In genomic region chr5:56881571-56881970, GRCh38 we compare ENCODE assay signal across 18 cellular contexts. TPM values are rescaled to one million over a fixed set of nuclear protein-coding genes. Genes with fewer than 3 reads are reported as not detected.
DNase-seq lines count a peak whose midpoint lies in the region; ATAC-seq, FAIRE-seq and TF ChIP-seq lines count a peak whose summit lies in the region.
"Had no signal": no experiment of that assay in that cellular context is flagged by ENCODE, and none has a peak within 500 bp of the region (broad histone marks: within the 10 kb centered on the region; RNA-seq: fewer than 3 reads in every experiment).

No MANE protein-coding gene starts in this region.

- SMC1A ChIA-PET in GM12878 (lab: Charles Lee; ENCODE audit: uncharacterized antibody, unreplicated experiment): no interaction called here

- H3K4me2 ChIP-seq in HCT116 (ENCODE audit: low read length) (no peak overlapping the region), GM12878 (ENCODE audit: control insufficient read depth, insufficient read depth) (no peak overlapping the region)
- H3K4me2 ChIP-seq: KMS-11 had no signal

- in situ Hi-C loops in GM12878 (cut with MboI): no loop called here

- no peaks in the 10 kb centered on the region for H3K9me2 ChIP-seq in HCT116 (ENCODE audit: insufficient read depth)

- CTCF ChIA-PET in HCT116 (lab: Charles Lee): no interaction called here
- CTCF ChIA-PET in GM12878 (lab: Yijun Ruan, JAX): no interaction called here

- TF ChIP-seq EP300 in GM12878 (IDR thresholded peaks at IDR 0.05; ENCODE audit: borderline replicate concordance in 1 of 2, control insufficient read depth in 1 of 2, low read depth in 2 of 2, low read length in 2 of 2): no peak

- H3K27me3 ChIP-seq in HCT116 (ENCODE audit: insufficient read depth, low read length): no peaks in the 10 kb centered on the region
- H3K27me3 ChIP-seq in GM12878 (replicated peaks in 1 of 2; ENCODE audit: control insufficient read depth in 2 of 2, insufficient read depth in 2 of 2, low read length in 1 of 2): no peaks in the 10 kb centered on the region
- H3K27me3 ChIP-seq in thyroid gland: no peaks in the 10 kb centered on the region
- H3K27me3 ChIP-seq: BE2C had no signal

- H3K27me3 Mint-ChIP-seq in activated naive CD8-positive, alpha-beta T cell treated with anti-CD3 and anti-CD28 coated beads for 36 hours: no peaks in the 10 kb centered on the region
- no peaks in the 10 kb centered on the region for H3K27me3 Mint-ChIP-seq in activated naive CD8-positive, alpha-beta T cell treated with anti-CD3 and anti-CD28 coated beads, Interleukin-2, amount 50 U/mL, for 24 hours

- no peak for DNase-seq in activated naive CD8-positive, alpha-beta T cell treated with anti-CD3 and anti-CD28 coated beads for 36 hours
- DNase-seq in activated naive CD8-positive, alpha-beta T cell treated with anti-CD3 and anti-CD28 coated beads, Interleukin-2, amount 50 U/mL, for 24 hours: no peak
- no peak for DNase-seq in HCT116 (ENCODE audit: low read depth, low spot score)
- no peak for DNase-seq in GM12878 (ENCODE audit: low read depth, low spot score)
- DNase-seq in thyroid gland: peak; percentile 74 to 78
- no peak for DNase-seq in NK-92 (lab: John Stamatoyannopoulos, UW; ENCODE audit: unreplicated experiment)
- no peak for DNase-seq in foreskin fibroblast
- DNase-seq in H4 (ENCODE audit: low spot score): no peak
- DNase-seq: BE2C, DND-41, GDM1 had no signal

- H3K4me1 ChIP-seq in HCT116 (ENCODE audit: control insufficient read depth in 1 of 2, insufficient read depth in 2 of 2, low read length in 2 of 2): no peaks in the 10 kb centered on the region
- H3K4me1 ChIP-seq in GM12878 (ENCODE audit: control insufficient read depth, insufficient read depth, low read length): no peaks in the 10 kb centered on the region
- H3K4me1 ChIP-seq in thyroid gland: peaks cover 18 to 22% of the 10 kb centered on the region in 2 donors
- H3K4me1 ChIP-seq: BE2C had no signal

- peaks cover 1% of the 10 kb centered on the region for H3K4me1 Mint-ChIP-seq in activated naive CD8-positive, alpha-beta T cell treated with anti-CD3 and anti-CD28 coated beads for 36 hours
- no peaks in the 10 kb centered on the region for H3K4me1 Mint-ChIP-seq in activated naive CD8-positive, alpha-beta T cell treated with anti-CD3 and anti-CD28 coated beads, Interleukin-2, amount 50 U/mL, for 24 hours

- TF ChIP-seq RAD21 in HCT116 (IDR thresholded peaks at IDR 0.05; ENCODE audit: low read depth) (no peak), GM12878 (IDR thresholded peaks at IDR 0.05; ENCODE audit: insufficient read depth, low read depth, low read length) (no peak)

- TF ChIP-seq POLR2A in HCT116 (IDR thresholded peaks at IDR 0.05; ENCODE audit: borderline replicate concordance, extremely low read depth, insufficient read depth, insufficient read length): no peak
- TF ChIP-seq POLR2A in GM12878 (IDR thresholded peaks at IDR 0.05; ENCODE audit: low read depth, low read length): no peak
- TF ChIP-seq POLR2A in thyroid gland (IDR thresholded peaks at IDR 0.05): no peak

- BruUV-seq in HCT116 (replicated peaks; lab: Mats Ljungman, UMichigan) (TSS peak; percentile 31), GM12878 (replicated peaks; lab: Mats Ljungman, UMichigan) (TSS peak; percentile 25)

- H3K4me3 ChIP-seq in HCT116 (replicated peaks in 1 of 2; ENCODE audit: low read depth in 1 of 2, low read length in 2 of 2) (no peak overlapping the region), GM12878 (no peak overlapping the region), thyroid gland (replicated peaks in 1 of 3) (no peak overlapping the region), foreskin fibroblast (ENCODE audit: low read depth in 1 of 2, low read length in 2 of 2) (no peak overlapping the region)

- no peaks in the 10 kb centered on the region for H3K79me2 ChIP-seq in HCT116 (ENCODE audit: insufficient read depth, low read length)
- H3K79me2 ChIP-seq in GM12878 (ENCODE audit: control insufficient read depth, insufficient read depth, low read length): no peaks in the 10 kb centered on the region

- RAD21 ChIA-PET in HCT116 (lab: Charles Lee; ENCODE audit: low non-redundant PET in 1 of 2, low total read pairs in 2 of 2, uncharacterized antibody in 2 of 2, unreplicated experiment in 2 of 2): no interaction called here
- RAD21 ChIA-PET in GM12878 (lab: Charles Lee; ENCODE audit: unreplicated experiment): no interaction called here

- no peak overlapping the region for H3K4me3 Mint-ChIP-seq in activated naive CD8-positive, alpha-beta T cell treated with anti-CD3 and anti-CD28 coated beads for 36 hours
- H3K4me3 Mint-ChIP-seq in activated naive CD8-positive, alpha-beta T cell treated with anti-CD3 and anti-CD28 coated beads, Interleukin-2, amount 50 U/mL, for 24 hours: no peak overlapping the region

- POLR2A ChIA-PET in HCT116 (lab: Charles Lee): no interaction called here
- POLR2A ChIA-PET in GM12878 (lab: Charles Lee): no interaction called here

- H4K20me1 ChIP-seq in HCT116 (ENCODE audit: insufficient read depth): no peaks in the 10 kb centered on the region
- H4K20me1 ChIP-seq in GM12878 (ENCODE audit: control insufficient read depth, insufficient read depth): no peaks in the 10 kb centered on the region

- intact Hi-C loops in HCT116 (cut with micrococcal nuclease): no loop called here
- intact Hi-C loops in GM12878 (cut with micrococcal nuclease; ENCODE audit: unreplicated experiment): no loop called here
- intact Hi-C loops in thyroid gland (cut with DNase I): no loop called here

- peaks cover 28% of the 10 kb centered on the region for H3K36me3 Mint-ChIP-seq in activated naive CD8-positive, alpha-beta T cell treated with anti-CD3 and anti-CD28 coated beads for 36 hours
- H3K36me3 Mint-ChIP-seq in activated naive CD8-positive, alpha-beta T cell treated with anti-CD3 and anti-CD28 coated beads, Interleukin-2, amount 50 U/mL, for 24 hours (ENCODE audit: low read depth): peaks cover 44% of the 10 kb centered on the region

- 100% methylated on average over 5 of the region's 5 CpGs for WGBS in GM12878 (ENCODE audit: insufficient coverage, insufficient replicate concordance, low lambda C conversion rate, missing lambda C conversion rate)
- WGBS in thyroid gland, 2 donors: 31 to 54% methylated on average over 5 of the region's 5 CpGs

- H3K9me3 ChIP-seq in HCT116 (ENCODE audit: control insufficient read depth in 1 of 2, insufficient read depth in 1 of 2, low read depth in 1 of 2, low read length in 2 of 2) (no peaks in the 10 kb centered on the region), GM12878 (replicated peaks; ENCODE audit: control insufficient read depth, insufficient read depth, low read length) (no peaks in the 10 kb centered on the region), thyroid gland (no peaks in the 10 kb centered on the region)
- H3K9me3 ChIP-seq: BE2C had no signal

- H3K36me3 ChIP-seq in HCT116 (ENCODE audit: control insufficient read depth in 1 of 2, insufficient read depth in 2 of 2, low read length in 2 of 2) (peaks cover 19 to 34% of the 10 kb centered on the region in 2 experiments; a peak in 3 of 4 replicates), GM12878 (ENCODE audit: control insufficient read depth in 2 of 2, insufficient read depth in 2 of 2, low read length in 1 of 2) (peaks cover 12 to 16% of the 10 kb centered on the region in 2 experiments), thyroid gland (peaks cover 45 to 47% of the 10 kb centered on the region in 2 donors)

- TF ChIP-seq CTCF in HCT116 (IDR thresholded peaks at IDR 0.05 in 2 of 3, conservative IDR thresholded peaks at IDR 0.05 in 1 of 3; ENCODE audit: borderline replicate concordance in 1 of 3, insufficient read depth in 1 of 3, low read depth in 2 of 3, low read length in 2 of 3) (no peak), GM12878 (IDR thresholded peaks at IDR 0.05 in 2 of 3, conservative IDR thresholded peaks at IDR 0.05 in 1 of 3; ENCODE audit: control insufficient read depth in 2 of 3, extremely low read depth in 1 of 3, insufficient read depth in 1 of 3, low read depth in 3 of 3, low read length in 3 of 3) (no peak), thyroid gland (IDR thresholded peaks at IDR 0.05) (no peak), foreskin fibroblast (IDR thresholded peaks at IDR 0.05; ENCODE audit: low read depth, low read length) (no peak)

- H2AFZ ChIP-seq in HCT116 (ENCODE audit: low read depth, low read length, poor library complexity, severe bottlenecking) (no peak overlapping the region), GM12878 (ENCODE audit: control insufficient read depth, low read depth, low read length) (no peak overlapping the region)

- no peaks in the 10 kb centered on the region for H3K9me3 Mint-ChIP-seq in activated naive CD8-positive, alpha-beta T cell treated with anti-CD3 and anti-CD28 coated beads for 36 hours
- no peaks in the 10 kb centered on the region for H3K9me3 Mint-ChIP-seq in activated naive CD8-positive, alpha-beta T cell treated with anti-CD3 and anti-CD28 coated beads, Interleukin-2, amount 50 U/mL, for 24 hours

- FAIRE-seq in GM12878 (lab: Jason Lieb, UNC): no peak
- FAIRE-seq: A204.1, GM19239, H54, HepG2, HTR-8/SVneo had no signal

- H3K27ac Mint-ChIP-seq in activated naive CD8-positive, alpha-beta T cell treated with anti-CD3 and anti-CD28 coated beads for 36 hours: peak overlapping the region; percentile 6
- H3K27ac Mint-ChIP-seq in activated naive CD8-positive, alpha-beta T cell treated with anti-CD3 and anti-CD28 coated beads, Interleukin-2, amount 50 U/mL, for 24 hours: no peak overlapping the region

- H3K27ac ChIP-seq in HCT116 (ENCODE audit: low read depth, low read length) (no peak overlapping the region), GM12878 (ENCODE audit: control insufficient read depth, insufficient read depth) (no peak overlapping the region), thyroid gland (peak overlapping the region in 2 of 3 donors; percentile 48 to 57)
- H3K27ac ChIP-seq: C4-2B, KMS-11 had no signal

- no peak for ATAC-seq in activated naive CD8-positive, alpha-beta T cell treated with anti-CD3 and anti-CD28 coated beads, Interleukin-2, amount 50 U/mL, for 24 hours
- ATAC-seq in HCT116 (no peak), GM12878 (no peak)
- ATAC-seq: HepG2 had no signal

- H3K9ac ChIP-seq in HCT116 (ENCODE audit: low read length) (no peak overlapping the region), GM12878 (ENCODE audit: control insufficient read depth, insufficient read depth, low read length) (no peak overlapping the region)
- H3K9ac ChIP-seq: KMS-11 had no signal

RNA-seq across cellular contexts. Expression of gene SETD9, which starts 27.8 kb away (rescaled TPM):
- 10 to 100 TPM; 12.1 to 15.4 TPM for total RNA-seq in activated naive CD8-positive, alpha-beta T cell treated with anti-CD3 and anti-CD28 coated beads for 36 hours
- total RNA-seq in HCT116 (2021; ENCODE audit: unreplicated experiment): 10.9 TPM
- polyA plus RNA-seq in HCT116 (2012): 5.0 and 6.2 TPM in 2 replicates
- 7.6 and 11.6 TPM in 2 replicates for total RNA-seq in GM12878 (2013; cell fraction: nucleolus; rRNA removed)
- 9.0 and 10.4 TPM in 2 replicates for total RNA-seq in GM12878 (2014; rRNA removed)
- 10.5 and 12.3 TPM in 2 replicates for total RNA-seq in GM12878 (2014; rRNA removed; fragmentation: Illumina TruSeq; extraction: Trizol)
- total RNA-seq in GM12878 (2021): 8.0 and 8.7 TPM in 2 replicates
- polyA plus RNA-seq in GM12878 (2011; ENCODE audit: low read depth): 6.3 TPM
- 13.0 and 17.0 TPM in 2 replicates for polyA plus RNA-seq in GM12878 (2011; rRNA removed)
- 5.1 and 5.2 TPM in 2 replicates for polyA plus RNA-seq in GM12878 (2011; cell fraction: cytosol; rRNA removed)
- 3.0 and 4.5 TPM in 2 replicates for polyA plus RNA-seq in GM12878 (2011; cell fraction: nucleus; rRNA removed)
- polyA plus RNA-seq in GM12878 (2012): 4.9 and 5.1 TPM in 2 replicates
- 10.1 and 12.9 TPM in 2 replicates for polyA plus RNA-seq in GM12878 (2014; fragmentation: Illumina TruSeq; extraction: Trizol)
- 10 to 100 TPM; 12.9 to 17.1 TPM for polyA plus RNA-seq in GM12878 (2014; fragmentation: Nextera tagmentation; extraction: Ambion mirVana)
- 7.4 and 9.1 TPM in 2 replicates for polyA plus RNA-seq in GM12878 (2014; rRNA removed)
- 10 to 100 TPM; 14.9 to 17.8 TPM for polyA plus RNA-seq in GM12878 (2016; fragmentation: Nextera tagmentation; extraction: Ambion mirVana)
- 3.6 and 12.7 TPM in 2 replicates for polyA minus RNA-seq in GM12878 (2011; rRNA and poly(A)+ RNA removed)
- polyA minus RNA-seq in GM12878 (2011; cell fraction: cytosol; rRNA and poly(A)+ RNA removed): 4.1 and 5.6 TPM in 2 replicates
- polyA minus RNA-seq in GM12878 (2011; cell fraction: nucleus; rRNA and poly(A)+ RNA removed): 3.9 and 4.1 TPM in 2 replicates
- total RNA-seq in thyroid gland: 10 to 100 TPM; 11.2 to 20.3 (median 14.3) TPM
- total RNA-seq in H4 (2014; rRNA removed; shearing (Covaris generic)): 24.5 and 29.1 TPM in 2 replicates

Comparison
In these comparisons a context has a peak if more than half of its experiments do, and no peak if none do; other contexts are left out.
1. DNase-seq: peak in thyroid gland (2 of 2); none in activated naive CD8-positive, alpha-beta T cell treated with anti-CD3 and anti-CD28 coated beads for 36 hours (single experiment), activated naive CD8-positive, alpha-beta T cell treated with anti-CD3 and anti-CD28 coated beads, Interleukin-2, amount 50 U/mL, for 24 hours (single experiment), HCT116 (single experiment), GM12878 (single experiment), NK-92 (single experiment), foreskin fibroblast (0 of 2) and H4 (single experiment).
2. H3K27ac ChIP-seq: peak in thyroid gland (2 of 3); none in HCT116 (single experiment) and GM12878 (single experiment).